Comparison of ENCODE assay signal across 1 cellular context in the genomic region with DNA sequence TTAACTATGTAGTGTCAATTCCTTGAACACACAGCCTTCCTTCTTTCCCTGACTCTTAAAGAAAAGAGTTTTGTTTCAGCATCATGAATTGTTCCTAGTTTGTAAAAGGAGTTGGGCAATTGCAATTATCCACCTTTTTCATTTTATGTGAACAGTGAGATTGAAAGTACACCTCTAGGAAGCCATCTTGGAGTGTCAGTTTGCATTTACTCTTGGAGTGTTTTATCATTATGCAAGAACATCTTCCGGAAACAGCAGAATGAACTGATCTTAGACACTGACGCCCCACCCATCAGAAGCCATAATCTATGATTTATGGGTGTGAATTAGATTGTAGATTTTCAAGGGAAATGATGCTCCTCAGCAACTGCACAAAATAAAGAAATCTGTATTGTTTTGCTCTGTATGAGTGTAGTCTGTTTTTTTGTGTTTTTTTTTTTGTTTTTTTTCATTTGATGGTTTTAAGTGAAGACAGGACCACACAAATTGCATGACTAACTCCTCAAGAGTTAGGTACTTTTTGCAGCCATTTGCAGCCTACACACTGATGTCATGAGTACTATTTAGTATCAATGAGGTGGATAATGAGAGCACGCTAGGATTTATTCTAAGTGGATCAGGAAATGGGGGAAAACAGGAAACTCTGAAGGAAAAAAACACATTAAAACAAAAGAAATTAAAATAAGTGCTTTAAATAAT.
TF ChIP-seq lines count a peak whose summit lies in the region.

No MANE protein-coding gene starts in this region.

TF ChIP-seq in K562, 482 proteins besides CTCF, POLR2A, EP300 and RAD21 (continued from another document):
- TF ChIP-seq, protein P1, sequence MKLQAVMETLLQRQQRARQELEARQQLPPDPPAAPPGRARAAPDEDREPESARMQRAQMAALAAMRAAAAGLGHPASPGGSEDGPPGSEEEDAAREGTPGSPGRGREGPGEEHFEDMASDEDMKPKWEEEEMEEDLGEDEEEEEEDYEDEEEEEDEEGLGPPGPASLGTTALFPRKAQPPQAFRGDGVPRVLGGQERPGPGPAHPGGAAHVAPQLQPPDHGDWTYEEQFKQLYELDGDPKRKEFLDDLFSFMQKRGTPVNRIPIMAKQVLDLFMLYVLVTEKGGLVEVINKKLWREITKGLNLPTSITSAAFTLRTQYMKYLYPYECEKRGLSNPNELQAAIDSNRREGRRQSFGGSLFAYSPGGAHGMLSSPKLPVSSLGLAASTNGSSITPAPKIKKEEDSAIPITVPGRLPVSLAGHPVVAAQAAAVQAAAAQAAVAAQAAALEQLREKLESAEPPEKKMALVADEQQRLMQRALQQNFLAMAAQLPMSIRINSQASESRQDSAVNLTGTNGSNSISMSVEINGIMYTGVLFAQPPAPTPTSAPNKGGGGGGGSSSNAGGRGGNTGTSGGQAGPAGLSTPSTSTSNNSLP (IDR thresholded peaks at IDR 0.05; ENCODE audit: borderline replicate concordance, low read depth, low read length): 0 out of 2 replicates have a peak, but pooled peaks have one; percentile 18
- no peak for TF ChIP-seq RBM17 (IDR thresholded peaks at IDR 0.05; ENCODE audit: borderline replicate concordance, low read depth, low read length)
- no peak for TF ChIP-seq PURB (CRISPR knock-in tag; IDR thresholded peaks at IDR 0.05; ENCODE audit: low read depth)
- TF ChIP-seq POLR3G (IDR thresholded peaks at IDR 0.05; ENCODE audit: extremely low read depth, insufficient read length, insufficient replicate concordance): no peak
- TF ChIP-seq TCF3 (CRISPR knock-in tag; IDR thresholded peaks at IDR 0.05): no peak; the same call in 1 of the 2 replicates
